In genomic region chr1:10472220-10473144, GRCh38 we compare ENCODE assay signal across 8 cellular contexts. TPM values are rescaled to one million over a fixed set of nuclear protein-coding genes. Genes with fewer than 3 reads are reported as not detected.
A peak's percentile ranks its signal among the peaks of the same experiment; 100 is the strongest.
DNase-seq lines count a peak whose midpoint lies in the region; ATAC-seq lines count a peak whose summit lies in the region.

Gene DFFA (minus strand): TSS chr1:10472529. CDS start chr1:10472458, 71 bp downstream.

- H3K9me3 Mint-ChIP-seq in activated CD4-positive, alpha-beta T cell treated with anti-CD3 and anti-CD28 coated beads, Interleukin-2, amount 10 ng/mL, durations not matched to agents 24 days and 14 days, result no peaks in the 10 kb centered on the region

- peak within 1 kb of the TSS; percentile 94 for H3K27ac Mint-ChIP-seq in activated CD4-positive, alpha-beta T cell treated with anti-CD3 and anti-CD28 coated beads, Interleukin-2, amount 10 ng/mL, durations not matched to agents 24 days and 14 days

- H3K4me3 Mint-ChIP-seq in activated CD4-positive, alpha-beta T cell treated with anti-CD3 and anti-CD28 coated beads, Interleukin-2, amount 10 ng/mL, durations not matched to agents 24 days and 14 days, result peak within 1 kb of the TSS; percentile 98

- peak; percentile 62 for ATAC-seq in HG03457 (IDR thresholded peaks at IDR 0.05; ENCODE audit: unreplicated experiment)

- peaks cover 30% of the 10 kb centered on the region for H3K4me1 Mint-ChIP-seq in activated CD4-positive, alpha-beta T cell treated with anti-CD3 and anti-CD28 coated beads, Interleukin-2, amount 10 ng/mL, durations not matched to agents 24 days and 14 days

- peaks cover 22% of the 10 kb centered on the region for H3K36me3 Mint-ChIP-seq in activated CD4-positive, alpha-beta T cell treated with anti-CD3 and anti-CD28 coated beads, Interleukin-2, amount 10 ng/mL, durations not matched to agents 24 days and 14 days (ENCODE audit: low read depth)

- DNase-seq in Ammon's horn (ENCODE audit: low spot score) (peak; percentile 98), GM19238 (ENCODE audit: insufficient read length, low spot score) (peak; percentile 84), NCI-H526 treated with DMSO at 0.1 percent for 48 hours (lab: John Stamatoyannopoulos, UW) (peak; percentile 89), dedifferentiated amniotic fluid mesenchymal stem cell (ENCODE audit: extremely low spot score) (peak; percentile 97), left kidney (ENCODE audit: low read depth, low spot score) (peak; percentile 99)
- peak; percentile 98 for DNase-seq in activated CD4-positive, alpha-beta T cell treated with anti-CD3 and anti-CD28 coated beads, Interleukin-2, amount 10 ng/mL, durations not matched to agents 24 days and 14 days
- peak; percentile 91 to 92 for DNase-seq in stimulated activated CD4-positive, alpha-beta T cell treated with anti-CD3 and anti-CD28 coated beads, Interleukin-2, amount 100 ng/mL, for 24 hours

- no peaks in the 10 kb centered on the region for H3K27me3 Mint-ChIP-seq in activated CD4-positive, alpha-beta T cell treated with anti-CD3 and anti-CD28 coated beads, Interleukin-2, amount 10 ng/mL, durations not matched to agents 24 days and 14 days

- intact Hi-C loops in activated CD4-positive, alpha-beta T cell treated with anti-CD3 and anti-CD28 coated beads, Interleukin-2, amount 10 ng/mL, durations not matched to agents 24 days and 14 days (cut with micrococcal nuclease), result loop anchor here (1.0 kb wide), 2 partner anchors 22 to 42 kb away; partner anchors contain the start of gene CENPS

RNA-seq across cellular contexts. Expression of gene DFFA, which starts in this region (rescaled TPM):
- total RNA-seq in activated CD4-positive, alpha-beta T cell treated with anti-CD3 and anti-CD28 coated beads, Interleukin-2, amount 10 ng/mL, durations not matched to agents 24 days and 14 days, result 57.4 and 58.2 TPM in 2 replicates

Comparison
In these comparisons a context has a peak if more than half of its experiments do, and no peak if none do; other contexts are left out.
1. Peak in every context shown above with its lines: DNase-seq and ATAC-seq.